8 cellular contexts compared by ENCODE assay signal in the genomic region with DNA sequence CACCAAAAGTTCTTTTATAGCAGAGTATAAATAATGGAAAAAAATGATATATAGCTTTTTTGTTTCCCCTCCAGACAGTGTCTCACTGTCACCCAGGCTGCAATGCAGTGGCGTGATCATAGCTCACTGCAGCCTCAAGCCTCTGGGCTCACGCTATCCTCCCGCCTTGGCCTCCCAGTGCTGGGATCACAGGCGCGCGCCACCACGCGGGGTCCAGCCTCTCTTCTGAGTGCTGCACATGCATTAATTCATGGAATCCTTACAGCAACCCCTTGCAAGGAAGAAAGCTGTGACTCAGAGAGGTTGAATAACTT. TPM values are rescaled to one million over a fixed set of nuclear protein-coding genes. Genes with fewer than 3 reads are reported as not detected.
DNase-seq lines count a peak whose midpoint lies in the region; ATAC-seq and TF ChIP-seq lines count a peak whose summit lies in the region.

No MANE protein-coding gene starts in this region.

- H3K27ac ChIP-seq in ACC112 (ENCODE audit: low read depth, low read length) (no peak overlapping the region; the same call in 1 of the 2 replicates), dorsolateral prefrontal cortex (peak overlapping the region in 51 of 59 donors; percentile 73 to 98 (median 93)), muscle layer of duodenum (ENCODE audit: low read length) (peak overlapping the region; percentile 90)

- CTCF ChIA-PET in GM10248 (lab: Yijun Ruan, JAX): interaction anchor here (0.7 to 4.6 kb wide), 8 partner anchors 9 to 83 kb away, joined by 3 to 39 read pairs (median 3); no protein-coding TSS in a partner anchor

- TF ChIP-seq CTCF in Loucy (conservative IDR thresholded peaks at IDR 0.05; ENCODE audit: low read length) (no peak), dorsolateral prefrontal cortex (IDR thresholded peaks at IDR 0.05 in 54 of 56, conservative IDR thresholded peaks at IDR 0.05 in 2 of 56; ENCODE audit: low read depth in 1 of 56, partially characterized antibody in 56 of 56) (no peak), GM10248 (IDR thresholded peaks at IDR 0.05; ENCODE audit: control extremely low read depth, extremely low read depth, low read depth, missing control alignments) (no peak)

- ATAC-seq in GM18517 (IDR thresholded peaks at IDR 0.05; ENCODE audit: unreplicated experiment): no peak

- no peaks in the 10 kb centered on the region for H3K27me3 ChIP-seq in ACC112 (ENCODE audit: insufficient read depth, low read length)
- no peaks in the 10 kb centered on the region for H3K27me3 ChIP-seq in Loucy (ENCODE audit: insufficient read depth, low read length, poor library complexity, severe bottlenecking)
- no peaks in the 10 kb centered on the region for H3K27me3 ChIP-seq in dorsolateral prefrontal cortex
- H3K27me3 ChIP-seq in muscle layer of duodenum (ENCODE audit: low read depth, low read length): no peaks in the 10 kb centered on the region

- no peaks in the 10 kb centered on the region for H3F3A ChIP-seq in Loucy (ENCODE audit: low read depth)

- POLR2A ChIA-PET in GM10248 (lab: Yijun Ruan, JAX): no interaction called here

- H3K79me2 ChIP-seq in ACC112 (ENCODE audit: control insufficient read depth, insufficient read depth, low read length, unreplicated experiment) (no peaks in the 10 kb centered on the region), Loucy (ENCODE audit: insufficient read depth, low read length) (no peaks in the 10 kb centered on the region)

- H4K20me1 ChIP-seq in Loucy (ENCODE audit: insufficient read depth, low read length, poor library complexity, severe bottlenecking): no peaks in the 10 kb centered on the region

- H3K4me2 ChIP-seq in Loucy (ENCODE audit: low read depth, low read length, poor library complexity, severe bottlenecking): peak overlapping the region; percentile 86

- peak overlapping the region; percentile 94 for H3K9ac ChIP-seq in Loucy (ENCODE audit: low read depth, low read length, poor library complexity, severe bottlenecking)

- H3K9me2 ChIP-seq in Loucy (replicated peaks; ENCODE audit: low read depth, low read length): no peaks in the 10 kb centered on the region

- intact Hi-C loops in dorsolateral prefrontal cortex (cut with DNase I): loop anchor here (1.0 to 5.0 kb wide), 6 partner anchors 18 to 148 kb away; partner anchors contain the start of genes ZNF629 (in 2 of the 2), CTF1 (in 1 of the 2), FBRS (in 1 of the 2) and FBXL19 (in 1 of the 2)

- peak overlapping the region; percentile 92 for H2AFZ ChIP-seq in ACC112 (ENCODE audit: low read length, unreplicated experiment)
- peak overlapping the region; percentile 92 for H2AFZ ChIP-seq in Loucy (ENCODE audit: low read length)

- H3K4me1 ChIP-seq in ACC112 (ENCODE audit: control insufficient read depth, insufficient read depth, low read length, unreplicated experiment) (peaks cover 5% of the 10 kb centered on the region), Loucy (ENCODE audit: insufficient read depth, low read length, poor library complexity, severe bottlenecking) (peaks cover 15% of the 10 kb centered on the region), muscle layer of duodenum (ENCODE audit: control insufficient read depth in 1 of 2, insufficient read depth in 2 of 2, low read length in 2 of 2) (peaks cover 4 to 10% of the 10 kb centered on the region in 2 donors)

- no peaks in the 10 kb centered on the region for H3K9me3 ChIP-seq in Loucy (ENCODE audit: insufficient read depth, low read depth, low read length)
- H3K9me3 ChIP-seq in muscle layer of duodenum (ENCODE audit: control insufficient read depth in 1 of 2, low read length in 2 of 2): no peaks in the 10 kb centered on the region

- peak in 1 of 10 donors; percentile 16 for DNase-seq in dorsolateral prefrontal cortex
- no peak for DNase-seq in GM10248 (ENCODE audit: extremely low spot score)
- DNase-seq in NCI-H146 treated with DMSO at 0.1 percent for 48 hours (lab: John Stamatoyannopoulos, UW; ENCODE audit: unreplicated experiment): no peak
- DNase-seq in effector CD4-positive, alpha-beta T cell: no peak

- H3K36me3 ChIP-seq in ACC112 (ENCODE audit: insufficient read depth, low read length): no peaks in the 10 kb centered on the region
- no peaks in the 10 kb centered on the region for H3K36me3 ChIP-seq in Loucy (ENCODE audit: insufficient read depth, low read length)
- no peaks in the 10 kb centered on the region for H3K36me3 ChIP-seq in muscle layer of duodenum (ENCODE audit: control insufficient read depth in 1 of 2, insufficient read depth in 2 of 2, low read length in 2 of 2)

- peak overlapping the region; percentile 88 for H3K4me3 ChIP-seq in ACC112 (ENCODE audit: low read depth, low read length)
- H3K4me3 ChIP-seq in Loucy (ENCODE audit: low read length, poor library complexity, severe bottlenecking): peak overlapping the region; percentile 87
- peak overlapping the region; percentile 63 to 99 (median 88) for H3K4me3 ChIP-seq in dorsolateral prefrontal cortex
- H3K4me3 ChIP-seq in muscle layer of duodenum (ENCODE audit: low read depth in 1 of 2, low read length in 2 of 2): peak overlapping the region; percentile 81 to 90

RNA-seq across cellular contexts. Expression of gene ZNF629, which starts 18.0 kb away (rescaled TPM):
- 10 to 100 TPM; 11.5 to 20.4 (median 15.6) TPM for total RNA-seq in dorsolateral prefrontal cortex

RNA-seq across cellular contexts. Expression of gene RNF40, which starts 42.9 kb away (rescaled TPM):
- 100 to 1,000 TPM in 39 of 120 experiments, 10 to 100 TPM in 81; 72.0 to 128 (median 95.4) TPM for total RNA-seq in dorsolateral prefrontal cortex

RNA-seq across cellular contexts. Expression of gene CFAP119, which starts 43.2 kb away (rescaled TPM):
- 10 to 100 TPM in 93 of 120 experiments, 1 to 10 TPM in 27; 3.6 to 27.3 (median 12.7) TPM for total RNA-seq in dorsolateral prefrontal cortex

RNA-seq across cellular contexts. Expression of gene PHKG2, which starts 56.8 kb away (rescaled TPM):
- 10 to 100 TPM; 25.1 to 55.2 (median 38.8) TPM for total RNA-seq in dorsolateral prefrontal cortex
